9 cellular contexts compared by ENCODE assay signal in genomic region chr11:86151188-86152005, GRCh38.
DNase-seq lines count a peak whose midpoint lies in the region; ATAC-seq, FAIRE-seq and TF ChIP-seq lines count a peak whose summit lies in the region.
"Had no signal": no experiment of that assay in that cellular context is flagged by ENCODE, and none has a peak within 500 bp of the region (broad histone marks: within the 10 kb centered on the region; RNA-seq: fewer than 3 reads in every experiment).

No MANE protein-coding gene starts in this region.

- no peak for TF ChIP-seq CTCF in GM12878 (IDR thresholded peaks at IDR 0.05 in 2 of 3, conservative IDR thresholded peaks at IDR 0.05 in 1 of 3; ENCODE audit: control insufficient read depth in 2 of 3, extremely low read depth in 1 of 3, insufficient read depth in 1 of 3, low read depth in 3 of 3, low read length in 3 of 3)
- no peak for TF ChIP-seq CTCF in transverse colon (IDR thresholded peaks at IDR 0.05)

- BruUV-seq in GM12878 (replicated peaks; lab: Mats Ljungman, UMichigan) = no TSS peak

- H3K27me3 ChIP-seq in GM12878 (replicated peaks in 1 of 2; ENCODE audit: control insufficient read depth in 2 of 2, insufficient read depth in 2 of 2, low read length in 1 of 2) = no peaks in the 10 kb centered on the region
- no peaks in the 10 kb centered on the region for H3K27me3 ChIP-seq in transverse colon

- H3K4me2 ChIP-seq in GM12878 (ENCODE audit: control insufficient read depth, insufficient read depth) = peak overlapping the region; percentile 21; the same call in 1 of the 2 replicates

- H4K20me1 ChIP-seq in GM12878 (ENCODE audit: control insufficient read depth, insufficient read depth) = no peaks in the 10 kb centered on the region

- H3K9me3 ChIP-seq in GM12878 (replicated peaks; ENCODE audit: control insufficient read depth, insufficient read depth, low read length) (no peaks in the 10 kb centered on the region), transverse colon (no peaks in the 10 kb centered on the region)

- in situ Hi-C loops in KBM-7 (cut with MboI; ENCODE audit: low pct_unique_long_range_greater_than_20kb, low sequenced_read_pairs) = no loop called here
- in situ Hi-C loops in GM12878 (cut with MboI) = no loop called here
- in situ Hi-C loops in transverse colon (cut with MboI; ENCODE audit: low pct_ligation_motif_present in 1 of 4, low pct_unique_long_range_greater_than_20kb in 1 of 4, low sequenced_read_pairs in 3 of 4) = no loop called here

- intact Hi-C loops in GM12878 (cut with micrococcal nuclease; ENCODE audit: unreplicated experiment) = no loop called here
- intact Hi-C loops in transverse colon (cut with DNase I; ENCODE audit: low total_unique reads) = no loop called here

- H3K27ac ChIP-seq in GM12878 (ENCODE audit: control insufficient read depth, insufficient read depth) = no peak overlapping the region
- peak overlapping the region; percentile 39 to 77 (median 56) for H3K27ac ChIP-seq in transverse colon

- peak; percentile 73 for ATAC-seq in GM12878
- ATAC-seq in left lobe of liver = peak; percentile 50
- no peak for ATAC-seq in HG03135 (IDR thresholded peaks at IDR 0.05; ENCODE audit: unreplicated experiment)

- DNase-seq in DMS79 (lab: John Stamatoyannopoulos, UW) = peak; percentile 6
- DNase-seq in DMS79 treated with DMSO at 0.1 percent for 48 hours (lab: John Stamatoyannopoulos, UW) = no peak
- DNase-seq in KBM-7 = peak; percentile 84
- no peak for DNase-seq in GM12878 (ENCODE audit: low read depth, low spot score)
- no peak for DNase-seq in left lobe of liver (ENCODE audit: low spot score)
- no peak for DNase-seq in transverse colon
- no peak for DNase-seq in DMS53 (lab: John Stamatoyannopoulos, UW)

- TF ChIP-seq EP300 in GM12878 (IDR thresholded peaks at IDR 0.05; ENCODE audit: borderline replicate concordance in 1 of 2, control insufficient read depth in 1 of 2, low read depth in 2 of 2, low read length in 2 of 2) = no peak
- TF ChIP-seq EP300 in transverse colon (IDR thresholded peaks at IDR 0.05; ENCODE audit: low read depth) = no peak

- POLR2A ChIA-PET in GM12878 (lab: Charles Lee) = interaction anchor here (1.0 to 1.5 kb wide), 5 partner anchors 10 to 84 kb away, joined by 3 to 10 read pairs (median 4); no protein-coding TSS in a partner anchor

- H3K36me3 ChIP-seq in GM12878 (ENCODE audit: control insufficient read depth in 2 of 2, insufficient read depth in 2 of 2, low read length in 1 of 2) (no peaks in the 10 kb centered on the region), transverse colon (no peaks in the 10 kb centered on the region)

- RAD21 ChIA-PET in GM12878 (lab: Charles Lee; ENCODE audit: unreplicated experiment) = interaction anchor here (1.0 to 2.3 kb wide), 8 partner anchors 8 to 110 kb away, joined by 3 to 8 read pairs (median 4); partner anchors contain the start of gene PICALM

- WGBS in GM12878 (ENCODE audit: insufficient coverage, insufficient replicate concordance, low lambda C conversion rate, missing lambda C conversion rate) = 20% methylated on average over 3 of the region's 3 CpGs
- 26% methylated on average over 3 of the region's 3 CpGs; no CpG with 5 or more reads in 1 of the 2 donors for WGBS in transverse colon (ENCODE audit: low coverage in 1 of 2), 2 donors

- H3K4me3 ChIP-seq in GM12878 = no peak overlapping the region
- H3K4me3 ChIP-seq in transverse colon = no peak overlapping the region

- no peaks in the 10 kb centered on the region for H3K79me2 ChIP-seq in GM12878 (ENCODE audit: control insufficient read depth, insufficient read depth, low read length)

- no peak for TF ChIP-seq RAD21 in GM12878 (IDR thresholded peaks at IDR 0.05; ENCODE audit: insufficient read depth, low read depth, low read length)

- no peak for FAIRE-seq in GM12878 (lab: Jason Lieb, UNC)
- FAIRE-seq: A204.1 had no signal

- H3K9ac ChIP-seq in GM12878 (ENCODE audit: control insufficient read depth, insufficient read depth, low read length) = no peak overlapping the region

- TF ChIP-seq POLR2A in GM12878 (IDR thresholded peaks at IDR 0.05; ENCODE audit: low read depth, low read length) (no peak), transverse colon (IDR thresholded peaks at IDR 0.05) (no peak)

- SMC1A ChIA-PET in GM12878 (lab: Charles Lee; ENCODE audit: uncharacterized antibody, unreplicated experiment) = interaction anchor here (0.7 to 2.1 kb wide), 24 partner anchors 9 to 120 kb away, joined by 3 to 8 read pairs (median 4); no protein-coding TSS in a partner anchor

- H3K4me1 ChIP-seq in GM12878 (ENCODE audit: control insufficient read depth, insufficient read depth, low read length) (peaks cover 16% of the 10 kb centered on the region), transverse colon (peaks cover 15 to 41% (median 18%) of the 10 kb centered on the region in 4 donors)

- CTCF ChIA-PET in GM12878 (lab: Yijun Ruan, JAX) = interaction anchor here (1.0 to 1.9 kb wide), 7 partner anchors 9 to 297 kb away, joined by 3 to 8 read pairs (median 4); partner anchors contain the start of gene CCDC83

- peak overlapping the region; percentile 63 for H2AFZ ChIP-seq in GM12878 (ENCODE audit: control insufficient read depth, low read depth, low read length)

TF ChIP-seq in GM12878, 131 proteins besides CTCF, POLR2A, EP300 and RAD21:
- TF ChIP-seq SIX5 (IDR thresholded peaks at IDR 0.05; ENCODE audit: low read depth, low read length, severe bottlenecking) (no peak), MYB (IDR thresholded peaks at IDR 0.05; ENCODE audit: borderline replicate concordance, low read depth, low read length) (no peak), SMAD5 (IDR thresholded peaks at IDR 0.05; ENCODE audit: low read depth) (no peak), EED (IDR thresholded peaks at IDR 0.05; ENCODE audit: low read depth) (no peak), MTA2 (IDR thresholded peaks at IDR 0.05; ENCODE audit: low read depth) (no peak), HDAC2 (IDR thresholded peaks at IDR 0.05) (no peak), ZNF274 (IDR thresholded peaks at IDR 0.05; ENCODE audit: insufficient read depth, insufficient read length) (no peak), ETV6 (conservative IDR thresholded peaks at IDR 0.05 in 1 of 2, IDR thresholded peaks at IDR 0.05 in 1 of 2; ENCODE audit: borderline replicate concordance in 1 of 2, low read depth in 1 of 2) (no peak)
- TF ChIP-seq, protein P1, sequence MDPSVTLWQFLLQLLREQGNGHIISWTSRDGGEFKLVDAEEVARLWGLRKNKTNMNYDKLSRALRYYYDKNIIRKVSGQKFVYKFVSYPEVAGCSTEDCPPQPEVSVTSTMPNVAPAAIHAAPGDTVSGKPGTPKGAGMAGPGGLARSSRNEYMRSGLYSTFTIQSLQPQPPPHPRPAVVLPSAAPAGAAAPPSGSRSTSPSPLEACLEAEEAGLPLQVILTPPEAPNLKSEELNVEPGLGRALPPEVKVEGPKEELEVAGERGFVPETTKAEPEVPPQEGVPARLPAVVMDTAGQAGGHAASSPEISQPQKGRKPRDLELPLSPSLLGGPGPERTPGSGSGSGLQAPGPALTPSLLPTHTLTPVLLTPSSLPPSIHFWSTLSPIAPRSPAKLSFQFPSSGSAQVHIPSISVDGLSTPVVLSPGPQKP (IDR thresholded peaks at IDR 0.05; ENCODE audit: low read depth, low read length) = no peak

Comparison
In these comparisons a context has a peak if more than half of its experiments do, and no peak if none do; other contexts are left out.
1. DNase-seq: peak in DMS79 (single experiment) and KBM-7 (single experiment); none in DMS79 treated with DMSO at 0.1 percent for 48 hours (single experiment), GM12878 (single experiment), left lobe of liver (single experiment), transverse colon (single experiment) and DMS53 (single experiment).